In genomic region chr16:3170440-3171180, GRCh38 we compare ENCODE assay signal across 8 cellular contexts. TPM values are rescaled to one million over a fixed set of nuclear protein-coding genes. Genes with fewer than 3 reads are reported as not detected.
DNase-seq lines count a peak whose midpoint lies in the region; ATAC-seq, FAIRE-seq and TF ChIP-seq lines count a peak whose summit lies in the region.

No MANE protein-coding gene starts in this region.

- H3K36me3 ChIP-seq in heart right ventricle = no peaks in the 10 kb centered on the region
- no peaks in the 10 kb centered on the region for H3K36me3 ChIP-seq in kidney (ENCODE audit: control insufficient read depth in 1 of 2, insufficient read depth in 2 of 2, low read length in 2 of 2)
- H3K36me3 ChIP-seq in upper lobe of right lung = no peaks in the 10 kb centered on the region
- no peaks in the 10 kb centered on the region for H3K36me3 ChIP-seq in Peyer's patch

- DNase-seq in heart right ventricle (no peak), cardiac septum (ENCODE audit: low spot score) (no peak), kidney (peak; percentile 70), upper lobe of right lung (no peak), GM12891 (ENCODE audit: insufficient read length, low spot score) (no peak), Peyer's patch (no peak), HEK293T (ENCODE audit: extremely low spot score) (no peak)

- H3K9me3 ChIP-seq in heart right ventricle = no peaks in the 10 kb centered on the region
- no peaks in the 10 kb centered on the region for H3K9me3 ChIP-seq in kidney (ENCODE audit: control insufficient read depth in 1 of 2, low read length in 2 of 2)
- no peaks in the 10 kb centered on the region for H3K9me3 ChIP-seq in upper lobe of right lung
- H3K9me3 ChIP-seq in Peyer's patch = peaks cover 0 to 7% (median 0%) of the 10 kb centered on the region in 4 donors

- TF ChIP-seq POLR2A in GM12891 (IDR thresholded peaks at IDR 0.05; ENCODE audit: low read depth, low read length) (no peak), Peyer's patch (IDR thresholded peaks at IDR 0.05) (no peak)

- POLR2A ChIA-PET in HEK293T (lab: Yijun Ruan, JAX) = interaction anchor here (1.7 to 2.3 kb wide), 3 partner anchors 9 to 13 kb away, joined by 4 to 16 read pairs (median 5); no protein-coding TSS in a partner anchor

- ATAC-seq in heart right ventricle (peak in 2 of 8 donors; percentile 24 to 26), upper lobe of right lung (peak; percentile 35)
- peak; percentile 18 for ATAC-seq in activated T-helper 17 cell treated with anti-CD3 and anti-CD28 coated beads, Interleukin-2, amount 50 U/mL, for 72 hours (replicated peaks)

- H3K4me3 ChIP-seq in heart right ventricle (peak overlapping the region in 8 of 10 donors; percentile 6 to 29 (median 18)), kidney (ENCODE audit: low read length in 2 of 2) (no peak overlapping the region), upper lobe of right lung (no peak overlapping the region), Peyer's patch (peak overlapping the region in 2 of 4 donors; percentile 21 to 24)

- no peak for FAIRE-seq in kidney (lab: Jason Lieb, UNC)
- no peak for FAIRE-seq in GM12891 (lab: Jason Lieb, UNC)

- intact Hi-C loops in heart right ventricle (cut with DNase I) = no loop called here
- intact Hi-C loops in cardiac septum (cut with DNase I) = no loop called here
- intact Hi-C loops in kidney (cut with DNase I) = no loop called here
- intact Hi-C loops in upper lobe of right lung (cut with DNase I) = no loop called here

- 1 to 3% methylated on average over 52 to 53 of the region's 53 CpGs for WGBS in heart right ventricle, 2 donors

- peak overlapping the region; percentile 92 for H3K27ac Mint-ChIP-seq in activated T-helper 17 cell treated with anti-CD3 and anti-CD28 coated beads, Interleukin-2, amount 50 U/mL, for 72 hours

- peaks cover 11% of the 10 kb centered on the region for H3K27me3 Mint-ChIP-seq in activated T-helper 17 cell treated with anti-CD3 and anti-CD28 coated beads, Interleukin-2, amount 50 U/mL, for 72 hours

- H3K4me1 ChIP-seq in heart right ventricle = peaks cover 0 to 45% (median 19%) of the 10 kb centered on the region in 9 donors
- H3K4me1 ChIP-seq in kidney (ENCODE audit: control insufficient read depth in 1 of 2, insufficient read depth in 1 of 2, low read depth in 1 of 2, low read length in 2 of 2) = no peaks in the 10 kb centered on the region
- peaks cover 9% of the 10 kb centered on the region for H3K4me1 ChIP-seq in upper lobe of right lung
- H3K4me1 ChIP-seq in Peyer's patch = peaks cover 0 to 27% (median 13%) of the 10 kb centered on the region in 4 donors

- H3K4me3 Mint-ChIP-seq in activated T-helper 17 cell treated with anti-CD3 and anti-CD28 coated beads, Interleukin-2, amount 50 U/mL, for 72 hours = peak overlapping the region; percentile 89

- CTCF ChIA-PET in HEK293T (lab: Yijun Ruan, JAX) = interaction anchor here (1.3 kb wide), 1 partner anchor 20 kb away, joined by 3 read pairs; no protein-coding TSS in a partner anchor

- peaks cover 14% of the 10 kb centered on the region for H3K36me3 Mint-ChIP-seq in activated T-helper 17 cell treated with anti-CD3 and anti-CD28 coated beads, Interleukin-2, amount 50 U/mL, for 72 hours (ENCODE audit: low read depth)

- H3K27me3 ChIP-seq in heart right ventricle (peaks cover 40 to 90% (median 79%) of the 10 kb centered on the region in 7 donors), upper lobe of right lung (peaks cover 83% of the 10 kb centered on the region), Peyer's patch (peaks cover 7 to 56% of the 10 kb centered on the region in 2 donors)

- TF ChIP-seq CTCF in heart right ventricle (IDR thresholded peaks at IDR 0.05) = no peak
- TF ChIP-seq CTCF in kidney (IDR thresholded peaks at IDR 0.05; ENCODE audit: borderline replicate concordance, extremely low read depth, insufficient read depth) = no peak
- TF ChIP-seq CTCF in upper lobe of right lung (IDR thresholded peaks at IDR 0.05) = no peak
- no peak for TF ChIP-seq CTCF in Peyer's patch (IDR thresholded peaks at IDR 0.05)

- no peak overlapping the region for H3K9ac ChIP-seq in kidney (ENCODE audit: low read length in 2 of 2)

- no peaks in the 10 kb centered on the region for H3K9me3 Mint-ChIP-seq in activated T-helper 17 cell treated with anti-CD3 and anti-CD28 coated beads, Interleukin-2, amount 50 U/mL, for 72 hours

- H3K27ac ChIP-seq in heart right ventricle (no peak overlapping the region), kidney (ENCODE audit: low read depth in 2 of 2, low read length in 2 of 2) (no peak overlapping the region), upper lobe of right lung (no peak overlapping the region), Peyer's patch (no peak overlapping the region)

- peaks cover 24% of the 10 kb centered on the region for H3K4me1 Mint-ChIP-seq in activated T-helper 17 cell treated with anti-CD3 and anti-CD28 coated beads, Interleukin-2, amount 50 U/mL, for 72 hours

TF ChIP-seq in GM12891, 5 proteins besides CTCF, POLR2A, EP300 and RAD21:
- TF ChIP-seq SPI1 (IDR thresholded peaks at IDR 0.05; ENCODE audit: low read depth, low read length) (no peak), POLR2AphosphoS5 (IDR thresholded peaks at IDR 0.05; ENCODE audit: low read depth, low read length) (no peak), TAF1 (IDR thresholded peaks at IDR 0.05; ENCODE audit: low read depth, low read length) (no peak), PAX5 (IDR thresholded peaks at IDR 0.05; ENCODE audit: insufficient read depth, low read length, severe bottlenecking) (no peak), POU2F2 (IDR thresholded peaks at IDR 0.05; ENCODE audit: low read depth, low read length) (no peak)
TF ChIP-seq in GM12891: peak in this region for 0.

TF ChIP-seq in HEK293T, 16 proteins besides CTCF, POLR2A, EP300 and RAD21:
- TF ChIP-seq CTBP1 (IDR thresholded peaks at IDR 0.05; ENCODE audit: borderline replicate concordance) (no peak), SP1 (IDR thresholded peaks at IDR 0.05) (no peak), BHLHE40 (IDR thresholded peaks at IDR 0.05; ENCODE audit: borderline replicate concordance) (no peak), LEF1 (IDR thresholded peaks at IDR 0.05; ENCODE audit: borderline replicate concordance) (no peak), ARNT (IDR thresholded peaks at IDR 0.05) (no peak), HDGF (IDR thresholded peaks at IDR 0.05; ENCODE audit: borderline replicate concordance) (no peak), PKNOX1 (IDR thresholded peaks at IDR 0.05) (no peak), ELF4 (IDR thresholded peaks at IDR 0.05) (no peak), TARDBP (IDR thresholded peaks at IDR 0.05) (no peak), SUZ12 (IDR thresholded peaks at IDR 0.05) (no peak), FOXM1 (IDR thresholded peaks at IDR 0.05; ENCODE audit: borderline replicate concordance) (no peak), NFRKB (IDR thresholded peaks at IDR 0.05) (no peak), FOXA1 (IDR thresholded peaks at IDR 0.05) (no peak), L3MBTL2 (conservative IDR thresholded peaks at IDR 0.05) (no peak), ZNF384 (IDR thresholded peaks at IDR 0.05) (no peak), FOXK2 (IDR thresholded peaks at IDR 0.05) (no peak)

RNA-seq across cellular contexts. Expression of gene OR1F1, which starts 17.4 kb away (rescaled TPM):
- total RNA-seq in heart right ventricle (not detected), cardiac septum (not detected), kidney (not detected), upper lobe of right lung (not detected), Peyer's patch (not detected)
- polyA plus RNA-seq in heart right ventricle (not detected), kidney (ENCODE audit: insufficient read depth, low read depth, low replicate concordance) (not detected)
- total RNA-seq in activated T-helper 17 cell treated with anti-CD3 and anti-CD28 coated beads, Interleukin-2, amount 50 U/mL, for 72 hours = under 1 TPM in 1 of 2 donors, not detected in 1; 0.37 TPM
- not detected for polyA plus RNA-seq in GM12891 (2012; ENCODE audit: low read depth, missing spikeins)

RNA-seq across cellular contexts. Expression of gene ZNF213, which starts 35.8 kb away (rescaled TPM):
- total RNA-seq in heart right ventricle (1 to 10 TPM; 5.9 to 9.2 (median 7.7) TPM), cardiac septum (7.5 TPM), kidney (12.5 TPM), upper lobe of right lung (9.1 TPM), Peyer's patch (10 to 100 TPM; 14.9 to 40.6 (median 18.4) TPM)
- polyA plus RNA-seq in heart right ventricle (10 to 100 TPM in 1 of 2 donors, 1 to 10 TPM in 1; 6.9 to 10.1 TPM), kidney (ENCODE audit: insufficient read depth, low read depth, low replicate concordance) (5.6 TPM)
- total RNA-seq in activated T-helper 17 cell treated with anti-CD3 and anti-CD28 coated beads, Interleukin-2, amount 50 U/mL, for 72 hours = 1 to 10 TPM; 6.4 to 8.6 TPM
- polyA plus RNA-seq in GM12891 (2012; ENCODE audit: low read depth, missing spikeins) = 3.7 TPM

RNA-seq across cellular contexts. Expression of gene ZNF205, which starts 58.2 kb away (rescaled TPM):
- total RNA-seq in heart right ventricle (1 to 10 TPM; 5.8 to 9.0 (median 7.6) TPM), cardiac septum (6.5 TPM), kidney (12.7 TPM), upper lobe of right lung (11.7 TPM), Peyer's patch (10 to 100 TPM in 3 of 4 donors, 1 to 10 TPM in 1; 5.0 to 24.6 (median 16.2) TPM)
- polyA plus RNA-seq in heart right ventricle (10 to 100 TPM; 13.8 to 26.9 TPM), kidney (ENCODE audit: insufficient read depth, low read depth, low replicate concordance) (14.1 TPM)
- total RNA-seq in activated T-helper 17 cell treated with anti-CD3 and anti-CD28 coated beads, Interleukin-2, amount 50 U/mL, for 72 hours = not detected
- 0.05 TPM for polyA plus RNA-seq in GM12891 (2012; ENCODE audit: low read depth, missing spikeins)

Comparison
In these comparisons a context has a peak if more than half of its experiments do, and no peak if none do; other contexts are left out.
1. H3K4me3 ChIP-seq: peak in heart right ventricle (8 of 10); none in kidney (0 of 2) and upper lobe of right lung (single experiment).